ENCODE assay signal across 19 cellular contexts in the genomic region with DNA sequence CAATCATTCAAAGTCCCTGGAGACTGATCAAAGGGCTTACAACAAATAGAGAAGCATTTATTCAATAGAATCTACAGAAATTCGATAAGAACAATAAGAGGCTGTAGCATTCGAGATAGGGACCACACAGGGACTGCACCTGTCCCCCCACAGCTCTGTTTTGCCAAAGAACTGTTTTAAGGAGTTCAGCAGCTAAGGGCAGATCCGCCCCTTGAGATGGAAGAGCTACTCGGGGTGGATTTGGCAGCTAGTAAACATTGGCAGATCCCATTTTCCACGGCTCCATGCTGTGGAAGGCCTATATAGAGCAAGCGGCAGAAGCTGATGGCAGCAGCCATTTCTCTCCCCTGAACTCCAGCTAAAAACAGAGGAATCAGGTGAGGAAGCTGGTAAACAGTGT.
A peak's percentile ranks its signal among the peaks of the same experiment; 100 is the strongest.
DNase-seq lines count a peak whose midpoint lies in the region; ATAC-seq and TF ChIP-seq lines count a peak whose summit lies in the region.
"Had no signal": no experiment of that assay in that cellular context is flagged by ENCODE, and none has a peak within 500 bp of the region (broad histone marks: within the 10 kb centered on the region; RNA-seq: fewer than 3 reads in every experiment).

No MANE protein-coding gene starts in this region.

- H3K18ac ChIP-seq in mesendoderm (ENCODE audit: low read length) = no peak overlapping the region

- H4K8ac ChIP-seq in mesendoderm (ENCODE audit: low read depth, low read length) = no peak overlapping the region

- peaks cover 40% of the 10 kb centered on the region for H3K4me1 ChIP-seq in CD4-positive, CD25-positive, alpha-beta regulatory T cell (ENCODE audit: control insufficient read depth, insufficient read depth, low read length, poor library complexity, severe bottlenecking)
- H3K4me1 ChIP-seq in CD8-positive, alpha-beta T cell (ENCODE audit: insufficient read depth, low read length) = peaks cover 13% of the 10 kb centered on the region
- H3K4me1 ChIP-seq in mesendoderm (ENCODE audit: control insufficient read depth, low read depth, low read length) = no peaks in the 10 kb centered on the region
- H3K4me1 ChIP-seq: BE2C, Peyer's patch had no signal

- CTCF ChIA-PET in CD8-positive, alpha-beta T cell (lab: Charles Lee) = interaction anchor here (0.7 to 2.4 kb wide), 6 partner anchors 18 to 1951 kb away, joined by 4 to 6 read pairs (median 4); no protein-coding TSS in a partner anchor

- peaks cover 16% of the 10 kb centered on the region for H3K36me3 Mint-ChIP-seq in CD4-positive, CD25-positive, alpha-beta regulatory T cell
- peaks cover 23% of the 10 kb centered on the region for H3K36me3 Mint-ChIP-seq in CD8-positive, alpha-beta T cell
- H3K36me3 Mint-ChIP-seq in T-helper 17 cell (ENCODE audit: low read depth) (peaks cover 5% of the 10 kb centered on the region), immature natural killer cell (no peaks in the 10 kb centered on the region)

- H3K9ac ChIP-seq in mesendoderm (ENCODE audit: low read length) = no peak overlapping the region

- no peak overlapping the region for H3K4me2 ChIP-seq in mesendoderm (ENCODE audit: low read length)

- no peak for TF ChIP-seq CTCF in CD8-positive, alpha-beta T cell (IDR thresholded peaks at IDR 0.05)

- intact Hi-C loops in CD8-positive, alpha-beta T cell (cut with DNase I, micrococcal nuclease) = loop anchor here (2.0 to 5.0 kb wide), 5 partner anchors 123 to 1953 kb away; a partner anchor contains a TSS

- no CpG with 5 or more reads among the region's 6 CpGs for WGBS in mesendoderm (ENCODE audit: extremely low coverage, insufficient coverage, low lambda C conversion rate)

- H3K27me3 Mint-ChIP-seq in CD4-positive, CD25-positive, alpha-beta regulatory T cell = no peaks in the 10 kb centered on the region
- no peaks in the 10 kb centered on the region for H3K27me3 Mint-ChIP-seq in CD8-positive, alpha-beta T cell (ENCODE audit: low read depth)
- no peaks in the 10 kb centered on the region for H3K27me3 Mint-ChIP-seq in T-helper 17 cell
- peaks cover 0 to 4% (median 0%) of the 10 kb centered on the region in 3 donors for H3K27me3 Mint-ChIP-seq in immature natural killer cell (ENCODE audit: low read depth in 3 of 3)
- H3K27me3 Mint-ChIP-seq: CD8-positive, alpha-beta memory T cell had no signal

- H2BK15ac ChIP-seq in mesendoderm (replicated peaks; ENCODE audit: low read depth) = no peak overlapping the region

- H2BK120ac ChIP-seq in mesendoderm (ENCODE audit: low read depth, low read length) = no peak overlapping the region

- DNase-seq in CD4-positive, CD25-positive, alpha-beta regulatory T cell = no peak
- no peak for DNase-seq in CD8-positive, alpha-beta T cell
- DNase-seq in T-helper 17 cell = no peak
- no peak for DNase-seq in mesendoderm
- no peak for DNase-seq in immature natural killer cell
- DNase-seq in SK-N-DZ (ENCODE audit: low spot score) = no peak
- DNase-seq: BE2C; CD8-positive, alpha-beta memory T cell; DMS79; NCI-H1092; NCI-H146; NCI-H2081 treated with DMSO at 0.1 percent for 48 hours; NCI-H2227 treated with DMSO at 0.1 percent for 48 hours; NCI-H524; Peyer's patch; Right ventricle myocardium superior had no signal

- no peak overlapping the region for H3K4me3 ChIP-seq in CD4-positive, CD25-positive, alpha-beta regulatory T cell (ENCODE audit: low read depth, low read length)
- H3K4me3 ChIP-seq in CD8-positive, alpha-beta T cell (ENCODE audit: low read depth, low read length) = no peak overlapping the region
- H3K4me3 ChIP-seq in mesendoderm (ENCODE audit: low read length) = no peak overlapping the region
- H3K4me3 ChIP-seq: Peyer's patch had no signal

- POLR2A ChIA-PET in CD8-positive, alpha-beta T cell (lab: Charles Lee) = interaction anchor here (1.2 kb wide), 1 partner anchor 35 kb away, joined by 3 read pairs; no protein-coding TSS in a partner anchor

- H3K4me3 Mint-ChIP-seq in CD4-positive, CD25-positive, alpha-beta regulatory T cell = no peak overlapping the region
- no peak overlapping the region for H3K4me3 Mint-ChIP-seq in CD8-positive, alpha-beta T cell
- no peak overlapping the region for H3K4me3 Mint-ChIP-seq in T-helper 17 cell
- H3K4me3 Mint-ChIP-seq in immature natural killer cell = no peak overlapping the region

- H2BK5ac ChIP-seq in mesendoderm (ENCODE audit: low read length) = no peak overlapping the region

- H4K5ac ChIP-seq in mesendoderm (ENCODE audit: low read length) = no peak overlapping the region

- H3K9me3 ChIP-seq in CD4-positive, CD25-positive, alpha-beta regulatory T cell (ENCODE audit: control insufficient read depth in 2 of 2, low read length in 2 of 2) = peaks cover 4 to 6% of the 10 kb centered on the region in 2 experiments
- no peaks in the 10 kb centered on the region for H3K9me3 ChIP-seq in CD8-positive, alpha-beta T cell (ENCODE audit: low read length)
- H3K9me3 ChIP-seq in T-helper 17 cell (ENCODE audit: control insufficient read depth, low read length, poor library complexity, severe bottlenecking) = no peaks in the 10 kb centered on the region
- H3K9me3 ChIP-seq: BE2C, Peyer's patch had no signal

- peak overlapping the region; percentile 16 for H3K4ac ChIP-seq in mesendoderm (ENCODE audit: low read depth, low read length)

- no peak overlapping the region for H3K56ac ChIP-seq in mesendoderm (ENCODE audit: low read length)

- no peaks in the 10 kb centered on the region for H3K79me1 ChIP-seq in mesendoderm (ENCODE audit: low read length)

- H3K4me1 Mint-ChIP-seq in CD4-positive, CD25-positive, alpha-beta regulatory T cell = peaks cover 19 to 69% (median 38%) of the 10 kb centered on the region in 4 donors
- H3K4me1 Mint-ChIP-seq in CD8-positive, alpha-beta T cell (ENCODE audit: low read depth) = peaks cover 45% of the 10 kb centered on the region
- H3K4me1 Mint-ChIP-seq in T-helper 17 cell (peaks cover 20% of the 10 kb centered on the region), immature natural killer cell (peaks cover 16 to 31% of the 10 kb centered on the region in 2 donors)

- H3K36me3 ChIP-seq in CD4-positive, CD25-positive, alpha-beta regulatory T cell (ENCODE audit: control insufficient read depth, insufficient read depth, low read length) = peaks cover 5% of the 10 kb centered on the region
- no peaks in the 10 kb centered on the region for H3K36me3 ChIP-seq in CD8-positive, alpha-beta T cell (ENCODE audit: insufficient read depth, low read length)
- H3K36me3 ChIP-seq in mesendoderm (ENCODE audit: control insufficient read depth, insufficient read depth, low read length) = no peaks in the 10 kb centered on the region
- H3K36me3 ChIP-seq: BE2C, Peyer's patch had no signal

- no peaks in the 10 kb centered on the region for H3K79me2 ChIP-seq in mesendoderm (ENCODE audit: control insufficient read depth, insufficient read depth, low read length)

- H2AK5ac ChIP-seq in mesendoderm (ENCODE audit: low read length) = no peak overlapping the region

- no peaks in the 10 kb centered on the region for H3K27me3 ChIP-seq in CD4-positive, CD25-positive, alpha-beta regulatory T cell (ENCODE audit: control insufficient read depth, insufficient read depth, low read length)
- H3K27me3 ChIP-seq in CD8-positive, alpha-beta T cell (ENCODE audit: insufficient read depth, low read length) = no peaks in the 10 kb centered on the region
- H3K27me3 ChIP-seq in mesendoderm (ENCODE audit: insufficient read depth, low read length, poor library complexity) = no peaks in the 10 kb centered on the region
- H3K27me3 ChIP-seq: BE2C, Peyer's patch had no signal

- no peak for ATAC-seq in CD4-positive, CD25-positive, alpha-beta regulatory T cell (ENCODE audit: low read depth in 2 of 2)
- ATAC-seq in CD8-positive, alpha-beta T cell = no peak
- ATAC-seq in T-helper 17 cell (no peak), HG03039 (IDR thresholded peaks at IDR 0.05; ENCODE audit: unreplicated experiment) (no peak)
- ATAC-seq: HepG2, SK-N-SH treated with all-trans-retinoic acid at 6 μM for 48 hours had no signal

- H3K27ac Mint-ChIP-seq in CD4-positive, CD25-positive, alpha-beta regulatory T cell = peak overlapping the region; percentile 76 to 93 (median 80)
- peak overlapping the region; percentile 62 for H3K27ac Mint-ChIP-seq in CD8-positive, alpha-beta T cell
- H3K27ac Mint-ChIP-seq in T-helper 17 cell (peak overlapping the region; percentile 24), immature natural killer cell (no peak overlapping the region)

- H3K27ac ChIP-seq in CD4-positive, CD25-positive, alpha-beta regulatory T cell (ENCODE audit: insufficient read depth, low read length, poor library complexity, severe bottlenecking) = peak overlapping the region; percentile 41
- no peak overlapping the region for H3K27ac ChIP-seq in CD8-positive, alpha-beta T cell (ENCODE audit: low read depth, low read length)
- H3K27ac ChIP-seq in mesendoderm (ENCODE audit: low read depth, low read length) = no peak overlapping the region

- no peak overlapping the region for H3K23ac ChIP-seq in mesendoderm (ENCODE audit: low read length)

- H3K9me3 Mint-ChIP-seq in CD4-positive, CD25-positive, alpha-beta regulatory T cell = peaks cover 0 to 11% (median 0%) of the 10 kb centered on the region in 7 donors
- H3K9me3 Mint-ChIP-seq in CD8-positive, alpha-beta T cell = peaks cover 8% of the 10 kb centered on the region
- H3K9me3 Mint-ChIP-seq in immature natural killer cell = no peaks in the 10 kb centered on the region

Comparison
In these comparisons a context has a peak if more than half of its experiments do, and no peak if none do; other contexts are left out.
1. H3K27ac Mint-ChIP-seq: peak in CD4-positive, CD25-positive, alpha-beta regulatory T cell (3 of 3), CD8-positive, alpha-beta T cell (single experiment) and T-helper 17 cell (single experiment); none in immature natural killer cell (0 of 6).